In genomic region chr10:12042409-12042796, GRCh38 we compare ENCODE assay signal across 8 cellular contexts. TPM values are rescaled to one million over a fixed set of nuclear protein-coding genes. Genes with fewer than 3 reads are reported as not detected.
DNase-seq lines count a peak whose midpoint lies in the region; ATAC-seq and TF ChIP-seq lines count a peak whose summit lies in the region.

No MANE protein-coding gene starts in this region.

- peak overlapping the region; percentile 97 for H4K12ac ChIP-seq in trophoblast cell (ENCODE audit: low read depth, low read length)

- WGBS in trophoblast cell (ENCODE audit: extremely low coverage, insufficient coverage, insufficient read length) = no CpG with 5 or more reads among the region's 31 CpGs

- peak overlapping the region; percentile 87 for H3K27ac ChIP-seq in trophoblast cell (ENCODE audit: low read depth, low read length)

- H3K14ac ChIP-seq in trophoblast cell (ENCODE audit: low read length) = peak overlapping the region; percentile 95

- peak overlapping the region; percentile 89 for H3K4me2 ChIP-seq in Loucy (ENCODE audit: low read depth, low read length, poor library complexity, severe bottlenecking)
- H3K4me2 ChIP-seq in trophoblast cell (ENCODE audit: low read length) = peak overlapping the region; percentile 95

- H3K27me3 ChIP-seq in Loucy (ENCODE audit: insufficient read depth, low read length, poor library complexity, severe bottlenecking) = no peaks in the 10 kb centered on the region
- H3K27me3 ChIP-seq in trophoblast cell (ENCODE audit: insufficient read depth, low read length) = no peaks in the 10 kb centered on the region

- H3K23ac ChIP-seq in trophoblast cell (ENCODE audit: low read length) = no peak overlapping the region

- H3K9ac ChIP-seq in Loucy (ENCODE audit: low read depth, low read length, poor library complexity, severe bottlenecking) = peak overlapping the region; percentile 96
- peak overlapping the region; percentile 99 for H3K9ac ChIP-seq in trophoblast cell (ENCODE audit: low read length)

- peak overlapping the region; percentile 18 for H2AK5ac ChIP-seq in trophoblast cell (ENCODE audit: low read length)

- DNase-seq in AG20443 (ENCODE audit: low spot score) (peak; percentile 49), activated T-helper 1 cell treated with Interleukin-2 at 50 U/mL for 16 hours (ENCODE audit: low read depth) (peak; percentile 31), germinal center (ENCODE audit: low spot score) (peak; percentile 44), trophoblast cell (peak in 1 of 2 donors; percentile 2), NOMO-1 treated with DMSO at 0.1 percent for 48 hours (lab: John Stamatoyannopoulos, UW; ENCODE audit: unreplicated experiment) (no peak), superior temporal gyrus (ENCODE audit: extremely low spot score) (no peak)

- peak overlapping the region; percentile 79 for H3K4me3 ChIP-seq in Loucy (ENCODE audit: low read length, poor library complexity, severe bottlenecking)
- H3K4me3 ChIP-seq in trophoblast cell (ENCODE audit: low read depth, low read length) = peak overlapping the region; percentile 96

- H2AFZ ChIP-seq in Loucy (ENCODE audit: low read length) = peak overlapping the region; percentile 76
- H2AFZ ChIP-seq in trophoblast cell (ENCODE audit: insufficient read depth, low read length, poor library complexity) = peak overlapping the region; percentile 88

- H2BK120ac ChIP-seq in trophoblast cell (ENCODE audit: insufficient read depth, low read length, poor library complexity) = peak overlapping the region; percentile 85

- H3K79me1 ChIP-seq in trophoblast cell (ENCODE audit: low read length) = peaks cover 9% of the 10 kb centered on the region

- TF ChIP-seq CTCF in Loucy (conservative IDR thresholded peaks at IDR 0.05; ENCODE audit: low read length) = no peak

- peaks cover 52% of the 10 kb centered on the region for H3K79me2 ChIP-seq in Loucy (ENCODE audit: insufficient read depth, low read length)
- H3K79me2 ChIP-seq in trophoblast cell (ENCODE audit: control insufficient read depth, insufficient read depth, low read length, poor library complexity) = peaks cover 16% of the 10 kb centered on the region

- H4K20me1 ChIP-seq in Loucy (ENCODE audit: insufficient read depth, low read length, poor library complexity, severe bottlenecking) = peaks cover 32% of the 10 kb centered on the region

- H4K91ac ChIP-seq in trophoblast cell (ENCODE audit: low read depth, low read length) = peak overlapping the region; percentile 93

- peak overlapping the region; percentile 92 for H2BK5ac ChIP-seq in trophoblast cell (ENCODE audit: low read depth, low read length, poor library complexity)

- ATAC-seq in GM19467 (IDR thresholded peaks at IDR 0.05; ENCODE audit: unreplicated experiment) = peak; percentile 1

- peak overlapping the region; percentile 94 for H3K18ac ChIP-seq in trophoblast cell (ENCODE audit: low read length)

- H3K9me3 ChIP-seq in Loucy (ENCODE audit: insufficient read depth, low read depth, low read length) (no peaks in the 10 kb centered on the region), trophoblast cell (ENCODE audit: insufficient read depth, low read depth, low read length) (peaks cover 2% of the 10 kb centered on the region)

- peaks cover 32% of the 10 kb centered on the region for H3K4me1 ChIP-seq in Loucy (ENCODE audit: insufficient read depth, low read length, poor library complexity, severe bottlenecking)
- H3K4me1 ChIP-seq in trophoblast cell (ENCODE audit: control insufficient read depth in 1 of 2, insufficient read depth in 2 of 2, low read length in 2 of 2) = peaks cover 0 to 2% of the 10 kb centered on the region in 2 experiments

- no peaks in the 10 kb centered on the region for H3K9me2 ChIP-seq in Loucy (replicated peaks; ENCODE audit: low read depth, low read length)

- H3K36me3 ChIP-seq in Loucy (ENCODE audit: insufficient read depth, low read length) = no peaks in the 10 kb centered on the region
- H3K36me3 ChIP-seq in trophoblast cell (ENCODE audit: control insufficient read depth in 1 of 2, insufficient read depth in 2 of 2, low read length in 2 of 2) = no peaks in the 10 kb centered on the region

- no peaks in the 10 kb centered on the region for H3F3A ChIP-seq in Loucy (ENCODE audit: low read depth)

- H3K4ac ChIP-seq in trophoblast cell (ENCODE audit: low read depth, low read length) = peak overlapping the region; percentile 81

- H2BK12ac ChIP-seq in trophoblast cell (ENCODE audit: low read length) = peak overlapping the region; percentile 64

- peak overlapping the region; percentile 96 for H4K8ac ChIP-seq in trophoblast cell (ENCODE audit: low read depth, low read length)

RNA-seq across cellular contexts. Expression of gene UPF2, which starts 0.2 kb away (rescaled TPM):
- polyA plus RNA-seq in trophoblast cell (2013) = 28.7 and 30.5 TPM in 2 replicates

RNA-seq across cellular contexts. Expression of gene DHTKD1, which starts 26.4 kb away (rescaled TPM):
- 16.4 and 16.7 TPM in 2 replicates for polyA plus RNA-seq in trophoblast cell (2013)

Comparison
In these comparisons a context has a peak if more than half of its experiments do, and no peak if none do; other contexts are left out.
1. DNase-seq: peak in AG20443 (single experiment), activated T-helper 1 cell treated with Interleukin-2 at 50 U/mL for 16 hours (single experiment) and germinal center (single experiment); none in NOMO-1 treated with DMSO at 0.1 percent for 48 hours (single experiment) and superior temporal gyrus (single experiment).